In the genomic region with DNA sequence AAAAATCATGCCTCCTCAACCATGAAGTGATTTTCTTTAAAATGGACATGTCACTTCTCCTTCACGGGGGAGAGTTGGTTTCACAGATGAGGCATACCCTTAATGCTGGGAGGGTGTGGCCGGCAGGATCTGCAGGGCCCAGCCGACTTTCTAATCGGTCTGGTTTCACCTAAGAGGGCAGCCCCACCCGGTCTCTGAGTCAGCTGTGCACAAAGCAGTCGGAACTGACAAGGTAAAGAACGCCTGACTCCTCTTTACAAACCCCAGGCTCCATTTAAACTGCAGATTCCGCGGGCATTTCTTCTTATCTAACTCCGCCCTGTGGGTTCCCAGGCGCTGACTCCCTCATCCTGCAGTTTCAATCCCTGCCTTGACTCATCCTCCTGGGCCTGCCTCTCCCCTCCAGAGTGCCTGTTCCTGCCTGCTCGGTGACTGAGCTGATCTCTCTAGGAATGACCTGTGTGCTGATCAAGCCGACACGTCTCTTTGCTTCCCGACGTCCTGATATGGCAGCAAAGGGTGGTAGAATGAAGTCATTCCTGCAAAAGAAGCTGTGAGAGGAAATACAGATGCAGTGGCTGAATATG, we compare ENCODE assay signal across 9 cellular contexts.
DNase-seq lines count a peak whose midpoint lies in the region; ATAC-seq, FAIRE-seq and TF ChIP-seq lines count a peak whose summit lies in the region.
"Had no signal": no experiment of that assay in that cellular context is flagged by ENCODE, and none has a peak within 500 bp of the region (broad histone marks: within the 10 kb centered on the region; RNA-seq: fewer than 3 reads in every experiment).

No MANE protein-coding gene starts in this region.

- H3K4me1 Mint-ChIP-seq in endothelial cell (ENCODE audit: unreplicated experiment) = peaks cover 4% of the 10 kb centered on the region
- H3K4me1 Mint-ChIP-seq: activated naive CD8-positive, alpha-beta T cell treated with anti-CD3 and anti-CD28 coated beads, Interleukin-2, amount 10 ng/mL, durations not matched to agents 7 days and 5 days had no signal

- H3K27ac ChIP-seq in keratinocyte (ENCODE audit: control insufficient read depth, insufficient read depth, low read length) = peak overlapping the region; percentile 94

- FAIRE-seq in keratinocyte (lab: Jason Lieb, UNC) (peak; percentile 98), urothelium cell line (lab: Jason Lieb, UNC) (no peak)

- peak; percentile 79 for DNase-seq in AG08396 (ENCODE audit: low spot score)
- peak; percentile 80 for DNase-seq in adipocyte (ENCODE audit: low read depth)
- DNase-seq in keratinocyte (ENCODE audit: low read depth, low spot score) = peak; percentile 94
- DNase-seq in urothelium cell line (ENCODE audit: low spot score) = peak; percentile 79
- no peak for DNase-seq in activated CD8-positive, alpha-beta memory T cell treated with anti-CD3 and anti-CD28 coated beads, Interleukin-2, amount 50 U/mL, for 4 hours
- DNase-seq in Ammon's horn (ENCODE audit: low spot score) = no peak
- no peak for DNase-seq in endothelial cell (ENCODE audit: low spot score)
- DNase-seq: activated naive CD8-positive, alpha-beta T cell treated with anti-CD3 and anti-CD28 coated beads, Interleukin-2, amount 10 ng/mL, durations not matched to agents 7 days and 5 days had no signal

- no peak overlapping the region for H3K9ac ChIP-seq in adipocyte (ENCODE audit: low read length)
- peak overlapping the region; percentile 67 for H3K9ac ChIP-seq in keratinocyte (ENCODE audit: control insufficient read depth, extremely low read depth, insufficient read depth, low read length)

- H3K9me3 ChIP-seq in adipocyte (ENCODE audit: control insufficient read depth, low read length) (no peaks in the 10 kb centered on the region), keratinocyte (ENCODE audit: control insufficient read depth, low read depth, low read length) (no peaks in the 10 kb centered on the region)

- no peaks in the 10 kb centered on the region for H3K36me3 Mint-ChIP-seq in endothelial cell (ENCODE audit: low read depth, unreplicated experiment)
- H3K36me3 Mint-ChIP-seq: activated naive CD8-positive, alpha-beta T cell treated with anti-CD3 and anti-CD28 coated beads, Interleukin-2, amount 10 ng/mL, durations not matched to agents 7 days and 5 days had no signal

- H3K9me1 ChIP-seq in keratinocyte (ENCODE audit: control insufficient read depth, extremely low read depth, insufficient read depth, low read length) = no peaks in the 10 kb centered on the region

- no peak overlapping the region for H3K4me3 Mint-ChIP-seq in endothelial cell (ENCODE audit: unreplicated experiment)
- H3K4me3 Mint-ChIP-seq: activated naive CD8-positive, alpha-beta T cell treated with anti-CD3 and anti-CD28 coated beads, Interleukin-2, amount 10 ng/mL, durations not matched to agents 7 days and 5 days had no signal

- H3K4me2 ChIP-seq in keratinocyte (ENCODE audit: control insufficient read depth, extremely low read depth, insufficient read depth, low read depth, low read length) = peak overlapping the region; percentile 62

- H3K4me1 ChIP-seq in adipocyte (ENCODE audit: control insufficient read depth, insufficient read depth, low read length) (no peaks in the 10 kb centered on the region), keratinocyte (ENCODE audit: control insufficient read depth, extremely low read depth, insufficient read depth, low read length) (peaks cover 24% of the 10 kb centered on the region)

- H3K27me3 ChIP-seq in adipocyte (replicated peaks; ENCODE audit: control insufficient read depth, insufficient read depth, low read length) (peaks cover 5% of the 10 kb centered on the region), keratinocyte (ENCODE audit: control insufficient read depth, extremely low read depth, insufficient read depth, low read length) (no peaks in the 10 kb centered on the region)

- H3K9me3 Mint-ChIP-seq in endothelial cell (ENCODE audit: unreplicated experiment) = no peaks in the 10 kb centered on the region
- H3K9me3 Mint-ChIP-seq: activated naive CD8-positive, alpha-beta T cell treated with anti-CD3 and anti-CD28 coated beads, Interleukin-2, amount 10 ng/mL, durations not matched to agents 7 days and 5 days had no signal

- ATAC-seq in HG02642 (IDR thresholded peaks at IDR 0.05; ENCODE audit: poor library complexity, unreplicated experiment) = peak; percentile 47

- no peaks in the 10 kb centered on the region for H3K36me3 ChIP-seq in adipocyte (ENCODE audit: control insufficient read depth, insufficient read depth, low read length, severe bottlenecking)
- no peaks in the 10 kb centered on the region for H3K36me3 ChIP-seq in keratinocyte (ENCODE audit: control insufficient read depth in 2 of 2, extremely low read depth in 1 of 2, insufficient read depth in 2 of 2, low read length in 2 of 2)

- peak overlapping the region; percentile 24 for H2AFZ ChIP-seq in keratinocyte (ENCODE audit: control insufficient read depth, low read length)

- dilution Hi-C loops in keratinocyte (cut with MboI; ENCODE audit: extremely low pct_ligation_motif_present, low sequenced_read_pairs) = no loop called here

- TF ChIP-seq CTCF in keratinocyte (optimal IDR thresholded peaks at IDR 0.05 in 1 of 3, IDR thresholded peaks at IDR 0.05 in 1 of 3, conservative IDR thresholded peaks at IDR 0.05 in 1 of 3; ENCODE audit: extremely low read depth in 1 of 3, insufficient read depth in 2 of 3, low read length in 3 of 3) (no peak), endothelial cell (IDR thresholded peaks at IDR 0.05; ENCODE audit: unreplicated experiment) (no peak)

- no peaks in the 10 kb centered on the region for H4K20me1 ChIP-seq in keratinocyte (ENCODE audit: control insufficient read depth, extremely low read depth, insufficient read depth, low read length)

- no peak overlapping the region for H3K27ac Mint-ChIP-seq in endothelial cell (ENCODE audit: unreplicated experiment)
- H3K27ac Mint-ChIP-seq: activated naive CD8-positive, alpha-beta T cell treated with anti-CD3 and anti-CD28 coated beads, Interleukin-2, amount 10 ng/mL, durations not matched to agents 7 days and 5 days had no signal

- H3K27me3 Mint-ChIP-seq in endothelial cell (ENCODE audit: unreplicated experiment) = peaks cover 3% of the 10 kb centered on the region
- H3K27me3 Mint-ChIP-seq: activated naive CD8-positive, alpha-beta T cell treated with anti-CD3 and anti-CD28 coated beads, Interleukin-2, amount 10 ng/mL, durations not matched to agents 7 days and 5 days had no signal

- H3K79me2 ChIP-seq in keratinocyte (ENCODE audit: control insufficient read depth, insufficient read depth, low read length) = no peaks in the 10 kb centered on the region

- H3K4me3 ChIP-seq in adipocyte (ENCODE audit: low read length) = peak overlapping the region; percentile 73
- H3K4me3 ChIP-seq in keratinocyte (ENCODE audit: control insufficient read depth in 2 of 3, extremely low read depth in 1 of 3, insufficient read depth in 2 of 3, low read depth in 1 of 3, low read length in 3 of 3) = peak overlapping the region in 2 of 3 experiments; percentile 16 to 34

Comparison
In these comparisons a context has a peak if more than half of its experiments do, and no peak if none do; other contexts are left out.
1. DNase-seq: peak in AG08396 (single experiment), adipocyte (single experiment), keratinocyte (single experiment) and urothelium cell line (single experiment); none in activated CD8-positive, alpha-beta memory T cell treated with anti-CD3 and anti-CD28 coated beads, Interleukin-2, amount 50 U/mL, for 4 hours (single experiment), Ammon's horn (single experiment) and endothelial cell (single experiment).